ENCODE assay signal across 9 cellular contexts in the genomic region with DNA sequence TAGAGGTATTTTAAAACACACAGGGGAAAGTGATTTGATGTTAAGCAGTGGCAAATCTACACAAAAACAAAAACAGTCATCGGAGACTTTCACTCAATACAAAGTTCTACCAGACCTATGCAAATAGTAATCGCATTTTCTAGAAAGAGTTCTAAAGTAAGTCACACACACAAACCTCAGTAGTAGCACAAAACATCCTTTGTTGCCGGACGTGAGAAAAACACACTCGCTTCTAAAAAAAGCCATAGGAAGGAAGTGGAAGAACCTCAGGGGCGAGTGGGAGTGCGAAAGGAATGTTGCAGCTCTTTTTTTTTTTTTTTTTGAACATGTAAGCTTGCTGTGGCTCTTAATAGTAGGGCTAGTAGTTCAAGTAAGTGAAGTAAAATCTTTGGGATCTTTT.
DNase-seq lines count a peak whose midpoint lies in the region; ATAC-seq and TF ChIP-seq lines count a peak whose summit lies in the region.
"Had no signal": no experiment of that assay in that cellular context is flagged by ENCODE, and none has a peak within 500 bp of the region (broad histone marks: within the 10 kb centered on the region; RNA-seq: fewer than 3 reads in every experiment).

No MANE protein-coding gene starts in this region.

- no peak for DNase-seq in activated T-cell treated with anti-CD3 and anti-CD28 coated beads, Interleukin-2, amount 50 U/mL, for 72 hours
- DNase-seq in activated T-cell treated with anti-CD3 and anti-CD28 coated beads for 4 hours (no peak), left kidney (ENCODE audit: low read depth, low spot score) (peak; percentile 87), NCI-H446 (lab: John Stamatoyannopoulos, UW) (no peak), RWPE1 (ENCODE audit: low spot score) (no peak)
- peak; percentile 48 for DNase-seq in activated CD4-positive, alpha-beta memory T cell treated with anti-CD3 and anti-CD28 coated beads for 36 hours
- DNase-seq in NK-92 treated with Interleukin-12 subunit alpha and Interleukin-12 subunit beta, amount 100 ng/mL, for 24 hours (lab: John Stamatoyannopoulos, UW) = no peak

- POLR2A ChIA-PET in activated CD4-positive, alpha-beta memory T cell treated with anti-CD3 and anti-CD28 coated beads for 36 hours (lab: Charles Lee) = interaction anchor here (1.6 kb wide), 2 partner anchors 11 to 65 kb away, joined by 3 to 5 read pairs; no protein-coding TSS in a partner anchor
- POLR2A ChIA-PET in RWPE1 (lab: Yijun Ruan, JAX; ENCODE audit: low non-redundant PET) = no interaction called here

- peak overlapping the region; percentile 77 for H3K27ac Mint-ChIP-seq in activated T-cell treated with anti-CD3 and anti-CD28 coated beads, Interleukin-2, amount 50 U/mL, for 72 hours
- H3K27ac Mint-ChIP-seq in activated CD4-positive, alpha-beta memory T cell treated with anti-CD3 and anti-CD28 coated beads for 36 hours = peak overlapping the region; percentile 71

- peak overlapping the region; percentile 78 to 79 for H3K4me3 Mint-ChIP-seq in activated T-cell treated with anti-CD3 and anti-CD28 coated beads, Interleukin-2, amount 50 U/mL, for 72 hours
- peak overlapping the region; percentile 46 for H3K4me3 Mint-ChIP-seq in activated CD4-positive, alpha-beta memory T cell treated with anti-CD3 and anti-CD28 coated beads for 36 hours

- intact Hi-C loops in activated CD4-positive, alpha-beta memory T cell treated with anti-CD3 and anti-CD28 coated beads for 36 hours (cut with micrococcal nuclease) = loop anchor here (1.0 kb wide), 2 partner anchors 65 to 89 kb away; partner anchors contain the start of gene MAML2

- H3K27ac ChIP-seq in RWPE1 = no peak overlapping the region
- H3K27ac ChIP-seq: C4-2B had no signal

- TF ChIP-seq CTCF in RWPE1 (conservative IDR thresholded peaks at IDR 0.05; ENCODE audit: low read depth) = no peak

- peak; percentile 21 to 29 for ATAC-seq in activated T-cell treated with anti-CD3 and anti-CD28 coated beads, Interleukin-2, amount 50 U/mL, for 72 hours (replicated peaks in 1 of 2)
- peak; percentile 57 for ATAC-seq in HG03066 (IDR thresholded peaks at IDR 0.05; ENCODE audit: low read depth, unreplicated experiment)

- H3K27me3 Mint-ChIP-seq in activated T-cell treated with anti-CD3 and anti-CD28 coated beads, Interleukin-2, amount 50 U/mL, for 72 hours (ENCODE audit: low read depth) = no peaks in the 10 kb centered on the region
- H3K27me3 Mint-ChIP-seq in activated CD4-positive, alpha-beta memory T cell treated with anti-CD3 and anti-CD28 coated beads for 36 hours = no peaks in the 10 kb centered on the region

- peaks cover 95% of the 10 kb centered on the region for H3K4me1 Mint-ChIP-seq in activated T-cell treated with anti-CD3 and anti-CD28 coated beads, Interleukin-2, amount 50 U/mL, for 72 hours (ENCODE audit: low read depth)
- peaks cover 84% of the 10 kb centered on the region for H3K4me1 Mint-ChIP-seq in activated CD4-positive, alpha-beta memory T cell treated with anti-CD3 and anti-CD28 coated beads for 36 hours (ENCODE audit: low read depth)

- CTCF ChIA-PET in activated CD4-positive, alpha-beta memory T cell treated with anti-CD3 and anti-CD28 coated beads for 36 hours (lab: Charles Lee) = interaction anchor here (2.8 kb wide), 1 partner anchor 88 kb away, joined by 13 read pairs; the partner anchor contains the start of gene MAML2
- CTCF ChIA-PET in RWPE1 (lab: Yijun Ruan, JAX) = no interaction called here

- peaks cover 0 to 1% of the 10 kb centered on the region in 2 donors for H3K9me3 Mint-ChIP-seq in activated T-cell treated with anti-CD3 and anti-CD28 coated beads, Interleukin-2, amount 50 U/mL, for 72 hours
- no peaks in the 10 kb centered on the region for H3K9me3 Mint-ChIP-seq in activated CD4-positive, alpha-beta memory T cell treated with anti-CD3 and anti-CD28 coated beads for 36 hours

- peaks cover 10 to 23% of the 10 kb centered on the region in 2 donors for H3K36me3 Mint-ChIP-seq in activated T-cell treated with anti-CD3 and anti-CD28 coated beads, Interleukin-2, amount 50 U/mL, for 72 hours (ENCODE audit: insufficient read depth in 2 of 2)
- H3K36me3 Mint-ChIP-seq in activated CD4-positive, alpha-beta memory T cell treated with anti-CD3 and anti-CD28 coated beads for 36 hours = peaks cover 19% of the 10 kb centered on the region

Comparison
In these comparisons a context has a peak if more than half of its experiments do, and no peak if none do; other contexts are left out.
1. DNase-seq: peak in activated CD4-positive, alpha-beta memory T cell treated with anti-CD3 and anti-CD28 coated beads for 36 hours (single experiment) and left kidney (single experiment); none in activated T-cell treated with anti-CD3 and anti-CD28 coated beads, Interleukin-2, amount 50 U/mL, for 72 hours (0 of 2), activated T-cell treated with anti-CD3 and anti-CD28 coated beads for 4 hours (single experiment), NCI-H446 (0 of 2), NK-92 treated with Interleukin-12 subunit alpha and Interleukin-12 subunit beta, amount 100 ng/mL, for 24 hours (single experiment) and RWPE1 (single experiment).